8 cellular contexts compared by ENCODE assay signal in genomic region chr2:71467180-71467815, GRCh38. TPM values are rescaled to one million over a fixed set of nuclear protein-coding genes. Genes with fewer than 3 reads are reported as not detected.
DNase-seq lines count a peak whose midpoint lies in the region; ATAC-seq and TF ChIP-seq lines count a peak whose summit lies in the region.

No MANE protein-coding gene starts in this region.

- H3K4ac ChIP-seq in neuronal stem cell (ENCODE audit: low read length) = no peak overlapping the region

- TF ChIP-seq POLR2A in Peyer's patch (IDR thresholded peaks at IDR 0.05) (no peak), esophagus muscularis mucosa (IDR thresholded peaks at IDR 0.05; ENCODE audit: low read depth) (no peak), adrenal gland (IDR thresholded peaks at IDR 0.05) (no peak)

- peaks cover 0 to 6% (median 1%) of the 10 kb centered on the region in 4 donors for H3K4me1 Mint-ChIP-seq in CD4-positive, CD25-positive, alpha-beta regulatory T cell

- no peaks in the 10 kb centered on the region for H3K36me3 ChIP-seq in CD4-positive, CD25-positive, alpha-beta regulatory T cell (ENCODE audit: control insufficient read depth, insufficient read depth, low read length)
- H3K36me3 ChIP-seq in Peyer's patch = no peaks in the 10 kb centered on the region
- H3K36me3 ChIP-seq in esophagus muscularis mucosa = no peaks in the 10 kb centered on the region
- H3K36me3 ChIP-seq in neuronal stem cell (replicated peaks in 1 of 2; ENCODE audit: control insufficient read depth in 2 of 2, insufficient read depth in 2 of 2, low read length in 2 of 2) = no peaks in the 10 kb centered on the region
- no peaks in the 10 kb centered on the region for H3K36me3 ChIP-seq in adrenal gland (replicated peaks in 1 of 2)

- H3K23ac ChIP-seq in neuronal stem cell (ENCODE audit: low read depth, low read length, poor library complexity) = no peak overlapping the region

- DNase-seq in CD4-positive, CD25-positive, alpha-beta regulatory T cell = no peak
- DNase-seq in Peyer's patch (no peak), esophagus muscularis mucosa (ENCODE audit: extremely low spot score) (no peak), neuronal stem cell (ENCODE audit: low spot score) (no peak), ecto neural progenitor cell (ENCODE audit: low spot score) (no peak), foreskin melanocyte (no peak), adrenal gland (no peak), COLO829 (ENCODE audit: low spot score) (no peak)

- H3K4me2 ChIP-seq in neuronal stem cell (ENCODE audit: insufficient read depth, low read length, poor library complexity, severe bottlenecking) = peak overlapping the region; percentile 98

- peaks cover 37% of the 10 kb centered on the region for H3K27me3 ChIP-seq in CD4-positive, CD25-positive, alpha-beta regulatory T cell (ENCODE audit: control insufficient read depth, insufficient read depth, low read length)
- H3K27me3 ChIP-seq in Peyer's patch (no peaks in the 10 kb centered on the region), esophagus muscularis mucosa (peaks cover 0 to 6% (median 0%) of the 10 kb centered on the region in 4 donors), neuronal stem cell (ENCODE audit: control insufficient read depth in 3 of 3, insufficient read depth in 3 of 3, low read depth in 1 of 3, low read length in 3 of 3) (peaks cover 15 to 81% (median 53%) of the 10 kb centered on the region in 3 experiments), adrenal gland (peaks cover 12% of the 10 kb centered on the region)

- no peak overlapping the region for H2AK5ac ChIP-seq in neuronal stem cell (ENCODE audit: low read depth, low read length)

- H2BK5ac ChIP-seq in neuronal stem cell (ENCODE audit: low read length) = no peak overlapping the region

- WGBS in esophagus muscularis mucosa = 27% methylated on average over 7 of the region's 7 CpGs
- no CpG with 5 or more reads among the region's 7 CpGs for WGBS in neuronal stem cell (ENCODE audit: extremely low coverage in 2 of 2, insufficient read length in 2 of 2, insufficient replicate concordance in 1 of 2), 2 donors
- 9 to 14% (median 11%) methylated on average over 7 of the region's 7 CpGs for WGBS in adrenal gland, 4 donors

- peak overlapping the region; percentile 12 to 87 (median 80) for H3K4me3 Mint-ChIP-seq in CD4-positive, CD25-positive, alpha-beta regulatory T cell

- H3K27me3 Mint-ChIP-seq in CD4-positive, CD25-positive, alpha-beta regulatory T cell = peaks cover 37% of the 10 kb centered on the region

- peaks cover 12% of the 10 kb centered on the region for H3K4me1 ChIP-seq in CD4-positive, CD25-positive, alpha-beta regulatory T cell (ENCODE audit: control insufficient read depth, insufficient read depth, low read length, poor library complexity, severe bottlenecking)
- H3K4me1 ChIP-seq in Peyer's patch (peaks cover 0 to 15% (median 7%) of the 10 kb centered on the region in 4 donors), esophagus muscularis mucosa (peaks cover 28 to 50% (median 42%) of the 10 kb centered on the region in 4 donors), neuronal stem cell (ENCODE audit: control insufficient read depth in 2 of 2, insufficient read depth in 1 of 2, low read depth in 1 of 2, low read length in 2 of 2) (peaks cover 8% of the 10 kb centered on the region in 2 donors), adrenal gland (replicated peaks in 1 of 2) (peaks cover 5 to 9% of the 10 kb centered on the region in 2 donors)

- peaks cover 0 to 4% of the 10 kb centered on the region in 2 experiments for H3K9me3 ChIP-seq in CD4-positive, CD25-positive, alpha-beta regulatory T cell (ENCODE audit: control insufficient read depth in 2 of 2, low read length in 2 of 2)
- H3K9me3 ChIP-seq in Peyer's patch (peaks cover 0 to 8% (median 0%) of the 10 kb centered on the region in 4 donors), esophagus muscularis mucosa (no peaks in the 10 kb centered on the region), neuronal stem cell (replicated peaks in 1 of 2; ENCODE audit: control insufficient read depth in 2 of 2, insufficient read depth in 1 of 2, low read depth in 1 of 2, low read length in 2 of 2) (peaks cover 0 to 7% of the 10 kb centered on the region in 2 donors), adrenal gland (replicated peaks in 1 of 3) (no peaks in the 10 kb centered on the region)

- H4K91ac ChIP-seq in neuronal stem cell (ENCODE audit: low read depth, low read length, poor library complexity) = no peak overlapping the region

- peak overlapping the region; percentile 62 for H3K4me3 ChIP-seq in CD4-positive, CD25-positive, alpha-beta regulatory T cell (ENCODE audit: low read depth, low read length)
- H3K4me3 ChIP-seq in Peyer's patch = peak overlapping the region; percentile 32 to 68 (median 54)
- peak overlapping the region; percentile 66 to 82 (median 70) for H3K4me3 ChIP-seq in esophagus muscularis mucosa
- peak overlapping the region; percentile 53 to 82 for H3K4me3 ChIP-seq in neuronal stem cell (ENCODE audit: low read length in 2 of 2)
- peak overlapping the region in 2 of 4 donors; percentile 59 to 71 for H3K4me3 ChIP-seq in adrenal gland

- H2BK15ac ChIP-seq in neuronal stem cell (ENCODE audit: low read length) = no peak overlapping the region

- no peak overlapping the region for H3K27ac Mint-ChIP-seq in CD4-positive, CD25-positive, alpha-beta regulatory T cell

- H3K14ac ChIP-seq in neuronal stem cell (ENCODE audit: low read length) = no peak overlapping the region

- no peaks in the 10 kb centered on the region for H3K9me3 Mint-ChIP-seq in CD4-positive, CD25-positive, alpha-beta regulatory T cell

- H2BK120ac ChIP-seq in neuronal stem cell (ENCODE audit: low read depth, low read length) = no peak overlapping the region

- intact Hi-C loops in esophagus muscularis mucosa (cut with DNase I) = no loop called here
- intact Hi-C loops in adrenal gland (cut with DNase I) = no loop called here

- no peak for TF ChIP-seq CTCF in Peyer's patch (IDR thresholded peaks at IDR 0.05)
- TF ChIP-seq CTCF in esophagus muscularis mucosa (IDR thresholded peaks at IDR 0.05) = no peak
- no peak for TF ChIP-seq CTCF in adrenal gland (IDR thresholded peaks at IDR 0.05)

- no peaks in the 10 kb centered on the region for H3K36me3 Mint-ChIP-seq in CD4-positive, CD25-positive, alpha-beta regulatory T cell

- no peak overlapping the region for H4K8ac ChIP-seq in neuronal stem cell (ENCODE audit: low read depth, low read length)

- H3K27ac ChIP-seq in CD4-positive, CD25-positive, alpha-beta regulatory T cell (ENCODE audit: insufficient read depth, low read length, poor library complexity, severe bottlenecking) = no peak overlapping the region
- H3K27ac ChIP-seq in Peyer's patch (peak overlapping the region in 1 of 4 donors; percentile 6), esophagus muscularis mucosa (replicated peaks in 1 of 4) (peak overlapping the region in 3 of 4 donors; percentile 63 to 79 (median 71)), neuronal stem cell (replicated peaks; ENCODE audit: low read length) (no peak overlapping the region), adrenal gland (peak overlapping the region in 1 of 5 donors; percentile 13)

- no peak for ATAC-seq in CD4-positive, CD25-positive, alpha-beta regulatory T cell (ENCODE audit: low read depth in 2 of 2)

- no peak overlapping the region for H2BK12ac ChIP-seq in neuronal stem cell (ENCODE audit: low read length)

- no peak overlapping the region for H3K9ac ChIP-seq in neuronal stem cell (ENCODE audit: low read depth, low read length, poor library complexity)

- peak overlapping the region; percentile 99 for H2AFZ ChIP-seq in neuronal stem cell (ENCODE audit: low read length)

- H3K18ac ChIP-seq in neuronal stem cell (ENCODE audit: low read length) = no peak overlapping the region

- no peak for TF ChIP-seq EP300 in esophagus muscularis mucosa (IDR thresholded peaks at IDR 0.05)

- no peaks in the 10 kb centered on the region for H3K79me1 ChIP-seq in neuronal stem cell (ENCODE audit: low read depth, low read length)

RNA-seq across cellular contexts. Expression of gene DYSF, which starts 13.9 kb away (rescaled TPM):
- 0.10 TPM for total RNA-seq in CD4-positive, CD25-positive, alpha-beta regulatory T cell
- polyA plus RNA-seq in CD4-positive, CD25-positive, alpha-beta regulatory T cell = under 1 TPM in 1 of 4 donors, not detected in 3; 0.13 TPM
- total RNA-seq in Peyer's patch (10 to 100 TPM in 1 of 4 donors, 1 to 10 TPM in 3; 2.8 to 14.9 (median 4.0) TPM), esophagus muscularis mucosa (10 to 100 TPM; 17.4 to 40.7 (median 18.5) TPM), adrenal gland (10 to 100 TPM in 7 of 8 donors, 1 to 10 TPM in 1; 8.4 to 22.4 (median 19.8) TPM)
- polyA plus RNA-seq in neuronal stem cell (2013, experiment 1 of 2) = 0.43 TPM
- polyA plus RNA-seq in neuronal stem cell (2013, experiment 2 of 2) = 0.35 TPM
- polyA plus RNA-seq in adrenal gland = 10 to 100 TPM in 1 of 3 donors, 1 to 10 TPM in 2; 5.7 to 15.9 (median 6.5) TPM

Comparison
In these comparisons a context has a peak if more than half of its experiments do, and no peak if none do; other contexts are left out.
1. H3K27ac ChIP-seq: peak in esophagus muscularis mucosa (3 of 4); none in CD4-positive, CD25-positive, alpha-beta regulatory T cell (single experiment) and neuronal stem cell (single experiment).